ENCODE assay signal across 8 cellular contexts in the genomic region with DNA sequence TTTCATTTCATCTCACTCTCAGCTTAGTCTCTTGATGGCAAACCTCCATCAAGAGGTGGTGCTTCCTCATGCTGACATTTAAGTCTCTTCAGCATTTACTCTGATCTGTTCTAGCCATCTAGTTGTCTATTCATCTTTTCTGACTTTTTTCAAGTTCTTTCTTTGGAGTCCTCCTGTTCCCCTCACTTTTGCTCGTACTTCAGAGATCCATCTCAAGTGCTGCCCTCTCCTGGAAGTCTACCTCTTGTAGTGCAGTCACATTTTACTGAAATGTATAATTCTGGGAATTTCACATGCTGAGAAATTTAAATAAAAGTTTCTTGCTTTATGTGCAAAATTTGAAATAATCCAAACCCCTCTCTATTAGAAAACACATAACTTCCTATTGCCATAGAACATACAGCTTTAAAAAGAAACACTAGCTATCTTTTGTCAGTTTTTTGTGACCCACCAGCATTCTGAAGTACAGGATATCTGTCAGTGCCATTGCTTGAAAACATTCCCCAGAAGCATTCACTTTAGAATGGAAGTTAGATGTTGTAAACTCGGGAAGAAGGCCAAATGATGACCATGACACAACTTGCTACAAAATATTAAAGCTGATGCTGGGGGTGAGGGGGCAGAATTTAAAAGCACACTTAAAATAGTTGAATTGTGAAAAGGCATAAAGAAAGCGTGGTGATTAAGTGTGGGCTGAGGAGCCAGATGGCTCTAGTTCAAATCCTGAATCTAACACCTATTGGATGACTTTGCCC. TPM values are rescaled to one million over a fixed set of nuclear protein-coding genes. Genes with fewer than 3 reads are reported as not detected.
DNase-seq lines count a peak whose midpoint lies in the region; ATAC-seq, FAIRE-seq and TF ChIP-seq lines count a peak whose summit lies in the region.

No MANE protein-coding gene starts in this region.

- no peak for ATAC-seq in GM21381 (IDR thresholded peaks at IDR 0.05; ENCODE audit: unreplicated experiment)
- no peak for ATAC-seq in HG03354 (IDR thresholded peaks at IDR 0.05; ENCODE audit: poor library complexity, severe bottlenecking, unreplicated experiment)
- no peak for ATAC-seq in pancreas

- peaks cover 0 to 3% (median 0%) of the 10 kb centered on the region in 3 donors for H3K4me1 ChIP-seq in pancreas

- DNase-seq in Ammon's horn (ENCODE audit: low spot score): peak; percentile 37
- peak; percentile 44 for DNase-seq in GM12865 (ENCODE audit: low read depth)
- DNase-seq in RPMI7951 (ENCODE audit: low read depth): peak; percentile 8
- DNase-seq in iPS DF 4.7 (ENCODE audit: extremely low read depth, low spot score): peak; percentile 19
- no peak for DNase-seq in activated CD8-positive, alpha-beta memory T cell treated with anti-CD3 and anti-CD28 coated beads, Interleukin-2, amount 50 U/mL, for 4 hours
- DNase-seq in pancreas: no peak

- TF ChIP-seq CTCF in GM12865 (IDR thresholded peaks at IDR 0.05; ENCODE audit: insufficient read depth, low read depth, low read length, missing control alignments) (peak; percentile 30), pancreas (IDR thresholded peaks at IDR 0.05) (no peak)

- H3K9me3 ChIP-seq in pancreas: no peaks in the 10 kb centered on the region

- whole genome bisulfite sequencing in pancreas, 2 donors: 53 to 62% methylated on average over 3 of the region's 3 CpGs

- H3K27me3 ChIP-seq in pancreas: no peaks in the 10 kb centered on the region

- H3K36me3 ChIP-seq in pancreas: no peaks in the 10 kb centered on the region

- H3K4me3 ChIP-seq in GM12865 (ENCODE audit: low read depth, low read length) (no peak overlapping the region), pancreas (no peak overlapping the region)

- H3K27ac ChIP-seq in pancreas: no peak overlapping the region

- FAIRE-seq in pancreas (lab: Jason Lieb, UNC): no peak

- intact Hi-C loops in pancreas (cut with DNase I): no loop called here

RNA-seq across cellular contexts. Expression of a gene that starts 21.9 kb away (rescaled TPM):
- 25.0 and 27.9 TPM in 2 replicates for total RNA-seq in RPMI7951 (2014; rRNA removed; shearing (Covaris generic))
- 1 to 10 TPM; 4.1 to 8.5 (median 4.7) TPM for total RNA-seq in pancreas
- polyA plus RNA-seq in pancreas: 1 to 10 TPM; 2.2 to 4.3 TPM

Comparison
In these comparisons a context has a peak if more than half of its experiments do, and no peak if none do; other contexts are left out.
1. DNase-seq: peak in Ammon's horn (single experiment), GM12865 (single experiment), RPMI7951 (single experiment) and iPS DF 4.7 (single experiment); none in activated CD8-positive, alpha-beta memory T cell treated with anti-CD3 and anti-CD28 coated beads, Interleukin-2, amount 50 U/mL, for 4 hours (single experiment) and pancreas (0 of 6).